21 cellular contexts compared by ENCODE assay signal in genomic region chr4:2686379-2687265, GRCh38.
DNase-seq lines count a peak whose midpoint lies in the region; ATAC-seq and TF ChIP-seq lines count a peak whose summit lies in the region.
"Had no signal": no experiment of that assay in that cellular context is flagged by ENCODE, and none has a peak within 500 bp of the region (broad histone marks: within the 10 kb centered on the region; RNA-seq: fewer than 3 reads in every experiment).

No MANE protein-coding gene starts in this region.

- no peak overlapping the region for H3K4me3 Mint-ChIP-seq in activated naive CD8-positive, alpha-beta T cell treated with anti-CD3 and anti-CD28 coated beads, Interleukin-2, amount 50 U/mL, for 24 hours
- H3K4me3 Mint-ChIP-seq in memory B cell (no peak overlapping the region), CD14-positive monocyte (no peak overlapping the region)
- H3K4me3 Mint-ChIP-seq: CD4-positive, alpha-beta T cell; naive thymus-derived CD4-positive, alpha-beta T cell; T-helper 2 cell treated with Interferon-gamma antibody and Interleukin-4, amounts not matched to agents 5 μg/mL and 100 μg/mL, for 36 hours had no signal

- no peak for TF ChIP-seq CTCF in HEK293 (tag by site-specific recombination; IDR thresholded peaks at IDR 0.05)
- no peak for TF ChIP-seq CTCF in GM13977 (IDR thresholded peaks at IDR 0.05; ENCODE audit: extremely low read depth, insufficient read depth, missing control alignments)
- TF ChIP-seq CTCF in CD14-positive monocyte (IDR thresholded peaks at IDR 0.05), result no peak

- POLR2A ChIA-PET in HEK293 (lab: Yijun Ruan, JAX), result no interaction called here

- no peaks in the 10 kb centered on the region for H3K9me3 Mint-ChIP-seq in activated naive CD8-positive, alpha-beta T cell treated with anti-CD3 and anti-CD28 coated beads, Interleukin-2, amount 50 U/mL, for 24 hours
- no peaks in the 10 kb centered on the region for H3K9me3 Mint-ChIP-seq in memory B cell
- H3K9me3 Mint-ChIP-seq in CD14-positive monocyte, result peaks cover 0 to 1% (median 0%) of the 10 kb centered on the region in 7 donors
- H3K9me3 Mint-ChIP-seq: CD4-positive, alpha-beta T cell; naive thymus-derived CD4-positive, alpha-beta T cell; T-helper 2 cell treated with Interferon-gamma antibody and Interleukin-4, amounts not matched to agents 5 μg/mL and 100 μg/mL, for 36 hours had no signal

- intact Hi-C loops in CD14-positive monocyte (cut with micrococcal nuclease), result no loop called here

- peaks cover 40% of the 10 kb centered on the region for H3K4me1 Mint-ChIP-seq in activated naive CD8-positive, alpha-beta T cell treated with anti-CD3 and anti-CD28 coated beads, Interleukin-2, amount 50 U/mL, for 24 hours
- H3K4me1 Mint-ChIP-seq in memory B cell, result peaks cover 38% of the 10 kb centered on the region
- H3K4me1 Mint-ChIP-seq in CD14-positive monocyte, result peaks cover 2% of the 10 kb centered on the region

- H4K20me1 ChIP-seq in BLaER1, result peaks cover 19% of the 10 kb centered on the region; the same call in 1 of the 2 replicates

- no peak for ATAC-seq in activated naive CD8-positive, alpha-beta T cell treated with anti-CD3 and anti-CD28 coated beads, Interleukin-2, amount 50 U/mL, for 24 hours
- ATAC-seq in memory B cell (ENCODE audit: low read depth) (no peak), esophagus mucosa (no peak)
- ATAC-seq: activated CD4-positive, CD25-positive, alpha-beta regulatory T cell treated with anti-CD3 and anti-CD28 coated beads, Interleukin-2, amount 50 U/mL, for 24 hours; HCT116; naive thymus-derived CD4-positive, alpha-beta T cell; right lobe of liver had no signal

- no peaks in the 10 kb centered on the region for H3K9me3 ChIP-seq in BLaER1
- no peaks in the 10 kb centered on the region for H3K9me3 ChIP-seq in HEK293 (ENCODE audit: control insufficient read depth, insufficient read depth, low read depth, low read length)
- H3K9me3 ChIP-seq: ovary, right lobe of liver, thoracic aorta had no signal

- 0 out of 2 replicates have a peak overlapping the region, but pooled peaks have one; percentile 39 for H3K27ac ChIP-seq in BLaER1
- H3K27ac ChIP-seq in HEK293 (ENCODE audit: extremely low read depth, low read depth, low read length), result no peak overlapping the region
- H3K27ac ChIP-seq: ovary, right lobe of liver, thoracic aorta had no signal

- H3K4me3 ChIP-seq in BLaER1 (no peak overlapping the region), HEK293 (ENCODE audit: low read depth, low read length) (no peak overlapping the region)
- H3K4me3 ChIP-seq: ovary, right lobe of liver, thoracic aorta had no signal

- H3K4me2 ChIP-seq in BLaER1, result peak overlapping the region; percentile 26; the same call in 1 of the 2 replicates

- H3K4me1 ChIP-seq in BLaER1 (peaks cover 51% of the 10 kb centered on the region), HEK293 (ENCODE audit: control insufficient read depth, insufficient read depth, low read length) (no peaks in the 10 kb centered on the region)
- H3K4me1 ChIP-seq: right lobe of liver had no signal

- no peaks in the 10 kb centered on the region for H3K27me3 ChIP-seq in BLaER1
- H3K27me3 ChIP-seq: ovary, right lobe of liver had no signal

- H3K27me3 Mint-ChIP-seq in activated naive CD8-positive, alpha-beta T cell treated with anti-CD3 and anti-CD28 coated beads, Interleukin-2, amount 50 U/mL, for 24 hours, result no peaks in the 10 kb centered on the region
- H3K27me3 Mint-ChIP-seq in memory B cell (no peaks in the 10 kb centered on the region), CD14-positive monocyte (ENCODE audit: low read depth in 3 of 3) (no peaks in the 10 kb centered on the region)
- H3K27me3 Mint-ChIP-seq: CD4-positive, alpha-beta T cell; naive thymus-derived CD4-positive, alpha-beta T cell had no signal

- H3K9ac ChIP-seq in BLaER1, result no peak overlapping the region

- H3K36me3 ChIP-seq in BLaER1 (peaks cover 86% of the 10 kb centered on the region), HEK293 (ENCODE audit: control insufficient read depth in 2 of 2, insufficient read depth in 1 of 2, low read length in 2 of 2) (peaks cover 0 to 87% of the 10 kb centered on the region in 2 experiments; a peak in 2 of 3 replicates)
- H3K36me3 ChIP-seq: ovary had no signal

- in situ Hi-C loops in GM13977 (cut with MboI; ENCODE audit: low pct_unique_long_range_greater_than_20kb, low sequenced_read_pairs, unreplicated experiment), result no loop called here

- CTCF ChIA-PET in HEK293 (lab: Yijun Ruan, JAX), result no interaction called here

- peaks cover 41% of the 10 kb centered on the region for H3K36me3 Mint-ChIP-seq in activated naive CD8-positive, alpha-beta T cell treated with anti-CD3 and anti-CD28 coated beads, Interleukin-2, amount 50 U/mL, for 24 hours (ENCODE audit: low read depth)
- H3K36me3 Mint-ChIP-seq in memory B cell (peaks cover 49% of the 10 kb centered on the region), CD14-positive monocyte (peaks cover 87 to 91% of the 10 kb centered on the region in 2 donors)

- H3K27ac Mint-ChIP-seq in activated naive CD8-positive, alpha-beta T cell treated with anti-CD3 and anti-CD28 coated beads, Interleukin-2, amount 50 U/mL, for 24 hours, result peak overlapping the region; percentile 44
- H3K27ac Mint-ChIP-seq in memory B cell, result peak overlapping the region; percentile 91
- H3K27ac Mint-ChIP-seq in CD14-positive monocyte, result no peak overlapping the region
- H3K27ac Mint-ChIP-seq: CD4-positive, alpha-beta T cell; T-helper 2 cell treated with Interferon-gamma antibody and Interleukin-4, amounts not matched to agents 5 μg/mL and 100 μg/mL, for 36 hours had no signal

- no peak for DNase-seq in activated naive CD8-positive, alpha-beta T cell treated with anti-CD3 and anti-CD28 coated beads, Interleukin-2, amount 50 U/mL, for 24 hours
- DNase-seq in memory B cell (ENCODE audit: low spot score in 2 of 2) (no peak), GM13977 (ENCODE audit: low spot score) (no peak), NCI-H1436 (lab: John Stamatoyannopoulos, UW) (no peak), CD14-positive monocyte (ENCODE audit: low spot score) (no peak)
- DNase-seq: CD4-positive, alpha-beta T cell; DMS53; hypothalamus; islet precursor cell; naive thymus-derived CD4-positive, alpha-beta T cell; NCI-H187 treated with DMSO at 0.1 percent for 48 hours; NCI-H510A; ovary; right lobe of liver had no signal

TF ChIP-seq in HEK293, 187 proteins besides CTCF, POLR2A, EP300 and RAD21:
- TF ChIP-seq ZFP3 (tag by site-specific recombination; IDR thresholded peaks at IDR 0.05; ENCODE audit: low read depth), result peak; percentile 69; the same call in 1 of the 2 replicates
- TF ChIP-seq ZEB2 (tag by site-specific recombination; IDR thresholded peaks at IDR 0.05), result no peak

Comparison
In these comparisons a context has a peak if more than half of its experiments do, and no peak if none do; other contexts are left out.
1. H3K27ac Mint-ChIP-seq: peak in activated naive CD8-positive, alpha-beta T cell treated with anti-CD3 and anti-CD28 coated beads, Interleukin-2, amount 50 U/mL, for 24 hours (single experiment) and memory B cell (single experiment); none in CD14-positive monocyte (0 of 7).